In genomic region chr7:19713676-19714075, GRCh38 we compare ENCODE assay signal across 9 cellular contexts. TPM values are rescaled to one million over a fixed set of nuclear protein-coding genes. Genes with fewer than 3 reads are reported as not detected.
DNase-seq lines count a peak whose midpoint lies in the region; ATAC-seq and TF ChIP-seq lines count a peak whose summit lies in the region.
"Had no signal": no experiment of that assay in that cellular context is flagged by ENCODE, and none has a peak within 500 bp of the region (broad histone marks: within the 10 kb centered on the region; RNA-seq: fewer than 3 reads in every experiment).

No MANE protein-coding gene starts in this region.

- intact Hi-C loops in Right ventricle myocardium inferior (cut with DNase I): loop anchor here (2.0 kb wide), 1 partner anchor 885 kb away; no protein-coding TSS in a partner anchor

- no peaks in the 10 kb centered on the region for H3K4me1 ChIP-seq in cardiac muscle cell (ENCODE audit: low read depth)

- no peak for TF ChIP-seq POLR2A in NB4 (IDR thresholded peaks at IDR 0.05; ENCODE audit: extremely low read depth, insufficient read length)

- DNase-seq in cardiac muscle cell (ENCODE audit: low read depth in 1 of 2, low spot score in 1 of 2) (peak; percentile 45 to 62), Right ventricle myocardium inferior (ENCODE audit: missing footprints) (no peak), NB4 (ENCODE audit: low read depth) (peak; percentile 69), fibroblast of peridontal ligament (ENCODE audit: extremely low read depth) (peak; percentile 74), retinal pigment epithelial cell (ENCODE audit: low read depth) (no peak), GM19238 (ENCODE audit: insufficient read length, low spot score) (no peak)
- DNase-seq in activated CD4-positive, alpha-beta T cell treated with anti-CD3 and anti-CD28 coated beads for 4 hours: peak; percentile 15 to 57

- H3K4me3 ChIP-seq in cardiac muscle cell (no peak overlapping the region), NB4 (ENCODE audit: low read depth, low read length) (no peak overlapping the region), retinal pigment epithelial cell (ENCODE audit: low read length) (no peak overlapping the region)

- H3K36me3 ChIP-seq in cardiac muscle cell: no peaks in the 10 kb centered on the region

- no peak for ATAC-seq in Right ventricle myocardium inferior
- ATAC-seq in HG02973 (IDR thresholded peaks at IDR 0.05; ENCODE audit: unreplicated experiment): no peak

- H3K9me3 ChIP-seq in cardiac muscle cell (ENCODE audit: low read depth): no peaks in the 10 kb centered on the region

- H3K27me3 ChIP-seq in cardiac muscle cell: peaks cover 7% of the 10 kb centered on the region

- no peak overlapping the region for H3K27ac ChIP-seq in cardiac muscle cell
- H3K27ac ChIP-seq: epithelial cell of prostate had no signal

- peak; percentile 53 for TF ChIP-seq CTCF in cardiac muscle cell (IDR thresholded peaks at IDR 0.05; ENCODE audit: low read depth, low read length)
- TF ChIP-seq CTCF in NB4 (IDR thresholded peaks at IDR 0.05; ENCODE audit: low read depth, low read length): peak; percentile 52
- TF ChIP-seq CTCF in retinal pigment epithelial cell (conservative IDR thresholded peaks at IDR 0.05; ENCODE audit: low read depth, low read length): peak; percentile 64

RNA-seq across cellular contexts. Expression of gene POLR1F, which starts 4.8 kb away (rescaled TPM):
- total RNA-seq in cardiac muscle cell: 9.1 and 9.2 TPM in 2 replicates
- 14.3 and 15.7 TPM in 2 replicates for polyA plus RNA-seq in cardiac muscle cell
- total RNA-seq in Right ventricle myocardium inferior: 10.8 TPM

RNA-seq across cellular contexts. Expression of gene TMEM196, which starts 59.7 kb away (rescaled TPM):
- total RNA-seq in cardiac muscle cell (not detected in 2 replicates), Right ventricle myocardium inferior (not detected)
- polyA plus RNA-seq in cardiac muscle cell: not detected in 2 replicates

Comparison
In these comparisons a context has a peak if more than half of its experiments do, and no peak if none do; other contexts are left out.
1. DNase-seq: peak in cardiac muscle cell (2 of 2), NB4 (single experiment), activated CD4-positive, alpha-beta T cell treated with anti-CD3 and anti-CD28 coated beads for 4 hours (2 of 2) and fibroblast of peridontal ligament (single experiment); none in Right ventricle myocardium inferior (single experiment), retinal pigment epithelial cell (single experiment) and GM19238 (single experiment).
2. Peak in every context shown above with its lines, with median percentiles within 50 percentile points of each other: CTCF ChIP-seq.